Comparison of ENCODE assay signal across 16 cellular contexts in genomic region chr22:20654343-20655208, GRCh38.
"Had no signal": no experiment of that assay in that cellular context is flagged by ENCODE, and none has a peak within 500 bp of the region (broad histone marks: within the 10 kb centered on the region; RNA-seq: fewer than 3 reads in every experiment).

No MANE protein-coding gene starts in this region.

- H3K9ac ChIP-seq: neural progenitor cell had no signal

- H3K9me3 Mint-ChIP-seq: activated naive CD4-positive, alpha-beta T cell treated with anti-CD3 and anti-CD28 coated beads, Interleukin-2, amount 10 ng/mL, durations not matched to agents 7 days and 5 days; activated T-helper 17 cell treated with anti-CD3 and anti-CD28 coated beads, Interleukin-2, amount 50 U/mL, for 72 hours; stimulated activated effector memory CD8-positive, alpha-beta T cell treated with anti-CD3 and anti-CD28 coated beads, Interleukin-12 subunit alpha, Interleukin-12 subunit beta, amount 100 ng/mL, for 72 hours; T-cell had no signal

- ATAC-seq: activated CD4-positive, alpha-beta T cell treated with anti-CD3 and anti-CD28 coated beads for 36 hours; activated CD8-positive, alpha-beta T cell treated with anti-CD3 and anti-CD28 coated beads, Interleukin-2, amount 10 ng/mL, durations not matched to agents 7 days and 5 days; activated T-helper 17 cell treated with anti-CD3 and anti-CD28 coated beads, Interleukin-2, amount 50 U/mL, for 72 hours; heart left ventricle; left lobe of liver; stimulated activated effector memory CD8-positive, alpha-beta T cell treated with anti-CD3 and anti-CD28 coated beads, Interleukin-12 subunit alpha, Interleukin-12 subunit beta, amount 100 ng/mL, for 72 hours; T-cell had no signal

- H3K4me3 Mint-ChIP-seq: activated CD4-positive, alpha-beta T cell treated with anti-CD3 and anti-CD28 coated beads for 36 hours; activated CD8-positive, alpha-beta T cell treated with anti-CD3 and anti-CD28 coated beads, Interleukin-2, amount 10 ng/mL, durations not matched to agents 7 days and 5 days; activated naive CD4-positive, alpha-beta T cell treated with anti-CD3 and anti-CD28 coated beads, Interleukin-2, amount 10 ng/mL, durations not matched to agents 7 days and 5 days; activated T-helper 17 cell treated with anti-CD3 and anti-CD28 coated beads, Interleukin-2, amount 50 U/mL, for 72 hours; neural progenitor cell; stimulated activated effector memory CD8-positive, alpha-beta T cell treated with anti-CD3 and anti-CD28 coated beads, Interleukin-12 subunit alpha, Interleukin-12 subunit beta, amount 100 ng/mL, for 72 hours; T-cell had no signal

- FAIRE-seq: frontal cortex had no signal

- H3K36me3 ChIP-seq: colonic mucosa, heart left ventricle, neural progenitor cell, tibial nerve had no signal

- H3K4me3 ChIP-seq: colonic mucosa, heart left ventricle, neural progenitor cell, smooth muscle cell, tibial nerve had no signal

- H3K27ac Mint-ChIP-seq: activated CD4-positive, alpha-beta T cell treated with anti-CD3 and anti-CD28 coated beads for 36 hours; activated CD8-positive, alpha-beta T cell treated with anti-CD3 and anti-CD28 coated beads, Interleukin-2, amount 10 ng/mL, durations not matched to agents 7 days and 5 days; activated naive CD4-positive, alpha-beta T cell treated with anti-CD3 and anti-CD28 coated beads, Interleukin-2, amount 10 ng/mL, durations not matched to agents 7 days and 5 days; activated T-helper 17 cell treated with anti-CD3 and anti-CD28 coated beads, Interleukin-2, amount 50 U/mL, for 72 hours; neural progenitor cell; stimulated activated effector memory CD8-positive, alpha-beta T cell treated with anti-CD3 and anti-CD28 coated beads, Interleukin-12 subunit alpha, Interleukin-12 subunit beta, amount 100 ng/mL, for 72 hours; T-cell had no signal

- H3K27me3 ChIP-seq: colonic mucosa, neural progenitor cell, tibial nerve had no signal

- H3K4me1 ChIP-seq: colonic mucosa, heart left ventricle, neural progenitor cell, tibial nerve had no signal

- H3K36me3 Mint-ChIP-seq: activated naive CD4-positive, alpha-beta T cell treated with anti-CD3 and anti-CD28 coated beads, Interleukin-2, amount 10 ng/mL, durations not matched to agents 7 days and 5 days; neural progenitor cell; stimulated activated effector memory CD8-positive, alpha-beta T cell treated with anti-CD3 and anti-CD28 coated beads, Interleukin-12 subunit alpha, Interleukin-12 subunit beta, amount 100 ng/mL, for 72 hours; T-cell had no signal

- DNase-seq: activated CD4-positive, alpha-beta T cell treated with anti-CD3 and anti-CD28 coated beads for 36 hours; activated CD8-positive, alpha-beta T cell treated with anti-CD3 and anti-CD28 coated beads, Interleukin-2, amount 10 ng/mL, durations not matched to agents 7 days and 5 days; activated naive CD4-positive, alpha-beta T cell treated with anti-CD3 and anti-CD28 coated beads, Interleukin-2, amount 10 ng/mL, durations not matched to agents 7 days and 5 days; caudate nucleus; colonic mucosa; heart left ventricle; mesendoderm had no signal

- H3K4me1 Mint-ChIP-seq: activated CD4-positive, alpha-beta T cell treated with anti-CD3 and anti-CD28 coated beads for 36 hours; activated naive CD4-positive, alpha-beta T cell treated with anti-CD3 and anti-CD28 coated beads, Interleukin-2, amount 10 ng/mL, durations not matched to agents 7 days and 5 days; activated T-helper 17 cell treated with anti-CD3 and anti-CD28 coated beads, Interleukin-2, amount 50 U/mL, for 72 hours; stimulated activated effector memory CD8-positive, alpha-beta T cell treated with anti-CD3 and anti-CD28 coated beads, Interleukin-12 subunit alpha, Interleukin-12 subunit beta, amount 100 ng/mL, for 72 hours; T-cell had no signal

- H3K9me3 ChIP-seq: colonic mucosa, heart left ventricle, tibial nerve had no signal

- H3K27ac ChIP-seq: colonic mucosa, heart left ventricle, neural progenitor cell, tibial nerve, VCaP had no signal
